Comparison of ENCODE assay signal across 26 cellular contexts in the genomic region with DNA sequence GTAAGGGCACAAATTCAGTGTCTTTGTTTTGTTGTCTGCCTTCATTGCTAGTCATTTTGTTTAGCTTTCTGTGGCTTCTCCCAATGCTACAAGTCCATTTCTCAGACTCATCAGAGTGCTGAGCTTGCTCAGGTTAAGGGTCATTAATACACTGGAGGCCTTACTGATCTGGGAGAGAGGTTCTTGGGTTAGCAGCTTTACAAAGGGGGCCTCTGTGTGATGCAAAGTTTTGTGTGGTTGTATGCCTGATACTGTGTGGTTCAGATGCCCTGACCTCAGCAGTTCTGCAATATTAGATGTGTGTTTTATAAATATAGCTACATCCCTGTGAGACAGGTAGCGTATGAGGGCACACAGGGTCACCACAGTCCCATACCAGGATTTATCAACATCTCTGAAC. TPM values are rescaled to one million over a fixed set of nuclear protein-coding genes. Genes with fewer than 3 reads are reported as not detected.
DNase-seq lines count a peak whose midpoint lies in the region; ATAC-seq, FAIRE-seq and TF ChIP-seq lines count a peak whose summit lies in the region.
"Had no signal": no experiment of that assay in that cellular context is flagged by ENCODE, and none has a peak within 500 bp of the region (broad histone marks: within the 10 kb centered on the region; RNA-seq: fewer than 3 reads in every experiment).

No MANE protein-coding gene starts in this region.

- H3K27me3 ChIP-seq in breast epithelium (no peaks in the 10 kb centered on the region), GM12878 (replicated peaks in 1 of 2; ENCODE audit: control insufficient read depth in 2 of 2, insufficient read depth in 2 of 2, low read length in 1 of 2) (no peaks in the 10 kb centered on the region), PC-3 (ENCODE audit: low read length) (peaks cover 21% of the 10 kb centered on the region; the same call in 1 of the 2 replicates)
- H3K27me3 ChIP-seq: testis had no signal

- H3K27me3 Mint-ChIP-seq in MCF 10A (ENCODE audit: insufficient read depth, unreplicated experiment) = no peaks in the 10 kb centered on the region
- no peaks in the 10 kb centered on the region for H3K27me3 Mint-ChIP-seq in mesothelial cell of epicardium (ENCODE audit: low read depth)
- no peaks in the 10 kb centered on the region for H3K27me3 Mint-ChIP-seq in type B pancreatic cell
- H3K27me3 Mint-ChIP-seq: activated CD4-positive, alpha-beta T cell treated with anti-CD3 and anti-CD28 coated beads, Interleukin-2, amount 10 ng/mL, durations not matched to agents 24 days and 14 days; activated CD8-positive, alpha-beta memory T cell treated with anti-CD3 and anti-CD28 coated beads, Interleukin-2, amount 10 ng/mL, durations not matched to agents 7 days and 5 days; activated naive CD4-positive, alpha-beta T cell treated with anti-CD3 and anti-CD28 coated beads, Interleukin-2, amount 10 ng/mL, durations not matched to agents 7 days and 5 days had no signal

- H4K20me1 ChIP-seq in GM12878 (ENCODE audit: control insufficient read depth, insufficient read depth) = no peaks in the 10 kb centered on the region
- H4K20me1 ChIP-seq in PC-3 (ENCODE audit: low read length) = no peaks in the 10 kb centered on the region

- BruUV-seq in MCF 10A (replicated peaks; lab: Mats Ljungman, UMichigan) = no TSS peak
- no TSS peak for BruUV-seq in GM12878 (replicated peaks; lab: Mats Ljungman, UMichigan)
- no TSS peak for BruUV-seq in PC-3 (replicated peaks; lab: Mats Ljungman, UMichigan)

- RAD21 ChIA-PET in GM12878 (lab: Charles Lee; ENCODE audit: unreplicated experiment) = interaction anchor here (0.6 to 1.8 kb wide), 7 partner anchors 16 to 178 kb away, joined by 3 to 7 read pairs (median 4); a partner anchor contains a TSS

- in situ Hi-C loops in GM12878 (cut with MboI) = no loop called here

- peaks cover 26% of the 10 kb centered on the region for H3K4me1 Mint-ChIP-seq in MCF 10A (ENCODE audit: insufficient read depth, unreplicated experiment)
- peaks cover 25% of the 10 kb centered on the region for H3K4me1 Mint-ChIP-seq in mesothelial cell of epicardium
- peaks cover 35% of the 10 kb centered on the region for H3K4me1 Mint-ChIP-seq in type B pancreatic cell (ENCODE audit: unreplicated experiment)
- H3K4me1 Mint-ChIP-seq: activated CD4-positive, alpha-beta T cell treated with anti-CD3 and anti-CD28 coated beads, Interleukin-2, amount 10 ng/mL, durations not matched to agents 24 days and 14 days; activated naive CD4-positive, alpha-beta T cell treated with anti-CD3 and anti-CD28 coated beads, Interleukin-2, amount 10 ng/mL, durations not matched to agents 7 days and 5 days; B cell; naive thymus-derived CD4-positive, alpha-beta T cell had no signal

- no peak overlapping the region for H3K4me3 Mint-ChIP-seq in MCF 10A (ENCODE audit: unreplicated experiment)
- no peak overlapping the region for H3K4me3 Mint-ChIP-seq in mesothelial cell of epicardium
- peak overlapping the region; percentile 62 for H3K4me3 Mint-ChIP-seq in type B pancreatic cell
- H3K4me3 Mint-ChIP-seq: activated CD4-positive, alpha-beta T cell treated with anti-CD3 and anti-CD28 coated beads, Interleukin-2, amount 10 ng/mL, durations not matched to agents 24 days and 14 days; activated CD8-positive, alpha-beta memory T cell treated with anti-CD3 and anti-CD28 coated beads, Interleukin-2, amount 10 ng/mL, durations not matched to agents 7 days and 5 days; activated naive CD4-positive, alpha-beta T cell treated with anti-CD3 and anti-CD28 coated beads, Interleukin-2, amount 10 ng/mL, durations not matched to agents 7 days and 5 days; B cell; naive thymus-derived CD4-positive, alpha-beta T cell had no signal

- no peak overlapping the region for H3K9ac ChIP-seq in GM12878 (ENCODE audit: control insufficient read depth, insufficient read depth, low read length)
- H3K9ac ChIP-seq in PC-3 (ENCODE audit: low read length) = no peak overlapping the region
- H3K9ac ChIP-seq: SK-N-SH had no signal

- H3K36me3 Mint-ChIP-seq in MCF 10A (ENCODE audit: insufficient read depth, unreplicated experiment) (no peaks in the 10 kb centered on the region), mesothelial cell of epicardium (no peaks in the 10 kb centered on the region), type B pancreatic cell (no peaks in the 10 kb centered on the region)
- H3K36me3 Mint-ChIP-seq: activated CD8-positive, alpha-beta memory T cell treated with anti-CD3 and anti-CD28 coated beads, Interleukin-2, amount 10 ng/mL, durations not matched to agents 7 days and 5 days; activated naive CD4-positive, alpha-beta T cell treated with anti-CD3 and anti-CD28 coated beads, Interleukin-2, amount 10 ng/mL, durations not matched to agents 7 days and 5 days; naive thymus-derived CD4-positive, alpha-beta T cell had no signal

- TF ChIP-seq EP300 in GM12878 (IDR thresholded peaks at IDR 0.05; ENCODE audit: borderline replicate concordance in 1 of 2, control insufficient read depth in 1 of 2, low read depth in 2 of 2, low read length in 2 of 2) = no peak

- H2AFZ ChIP-seq in GM12878 (ENCODE audit: control insufficient read depth, low read depth, low read length) = no peak overlapping the region
- no peak overlapping the region for H2AFZ ChIP-seq in PC-3 (ENCODE audit: low read length)

- H3K27ac ChIP-seq in breast epithelium (peak overlapping the region; percentile 46 to 70), GM12878 (ENCODE audit: control insufficient read depth, insufficient read depth) (no peak overlapping the region), PC-3 (ENCODE audit: low read length) (no peak overlapping the region)
- H3K27ac ChIP-seq: epithelial cell of prostate, testis, VCaP had no signal

- H3K9me3 ChIP-seq in breast epithelium (no peaks in the 10 kb centered on the region), GM12878 (replicated peaks; ENCODE audit: control insufficient read depth, insufficient read depth, low read length) (no peaks in the 10 kb centered on the region), PC-3 (ENCODE audit: low read length) (no peaks in the 10 kb centered on the region)
- H3K9me3 ChIP-seq: SK-N-SH, testis had no signal

- H3K79me2 ChIP-seq in GM12878 (ENCODE audit: control insufficient read depth, insufficient read depth, low read length) (no peaks in the 10 kb centered on the region), PC-3 (ENCODE audit: low read length) (no peaks in the 10 kb centered on the region)

- FAIRE-seq in GM12878 (lab: Jason Lieb, UNC) = no peak
- FAIRE-seq: frontal cortex had no signal

- no peaks in the 10 kb centered on the region for H3K36me3 ChIP-seq in breast epithelium
- no peaks in the 10 kb centered on the region for H3K36me3 ChIP-seq in GM12878 (ENCODE audit: control insufficient read depth in 2 of 2, insufficient read depth in 2 of 2, low read length in 1 of 2)
- H3K36me3 ChIP-seq in PC-3 (ENCODE audit: low read depth, low read length) = no peaks in the 10 kb centered on the region

- ATAC-seq in GM12878 (peak; percentile 54), GM19351 (IDR thresholded peaks at IDR 0.05; ENCODE audit: unreplicated experiment) (no peak), HG03342 (IDR thresholded peaks at IDR 0.05; ENCODE audit: unreplicated experiment) (no peak), PC-3 (no peak)
- ATAC-seq: activated CD8-positive, alpha-beta memory T cell treated with anti-CD3 and anti-CD28 coated beads, Interleukin-2, amount 10 ng/mL, durations not matched to agents 7 days and 5 days; naive thymus-derived CD4-positive, alpha-beta T cell had no signal

- DNase-seq in breast epithelium (ENCODE audit: low spot score in 2 of 2) = no peak
- no peak for DNase-seq in MCF 10A (ENCODE audit: unreplicated experiment)
- DNase-seq in GM12878 (ENCODE audit: low read depth, low spot score) = peak; percentile 4
- no peak for DNase-seq in mesothelial cell of epicardium (ENCODE audit: low spot score in 2 of 2, unreplicated experiment in 2 of 2)
- DNase-seq in type B pancreatic cell (ENCODE audit: extremely low spot score, unreplicated experiment) = no peak
- DNase-seq in PC-3 = no peak
- DNase-seq: 8988T; activated CD4-positive, alpha-beta T cell treated with anti-CD3 and anti-CD28 coated beads, Interleukin-2, amount 10 ng/mL, durations not matched to agents 24 days and 14 days; activated CD8-positive, alpha-beta memory T cell treated with anti-CD3 and anti-CD28 coated beads, Interleukin-2, amount 10 ng/mL, durations not matched to agents 7 days and 5 days; activated naive CD4-positive, alpha-beta T cell treated with anti-CD3 and anti-CD28 coated beads, Interleukin-2, amount 10 ng/mL, durations not matched to agents 7 days and 5 days; COR-L47; DND-41; GOT3; hippocampal formation; naive thymus-derived CD4-positive, alpha-beta T cell; SK-N-SH; stimulated activated CD4-positive, alpha-beta T cell treated with anti-CD3 and anti-CD28 coated beads, Interleukin-1b, Interleukin-23, amount 100 ng/mL, for 48 hours; T-helper 2 cell; testis had no signal

- H3F3A ChIP-seq in PC-3 (ENCODE audit: low read length, unreplicated experiment) = no peaks in the 10 kb centered on the region

- H3K27ac Mint-ChIP-seq in MCF 10A (ENCODE audit: low read depth, unreplicated experiment) (no peak overlapping the region), mesothelial cell of epicardium (peak overlapping the region; percentile 43), type B pancreatic cell (peak overlapping the region; percentile 61)
- H3K27ac Mint-ChIP-seq: activated CD4-positive, alpha-beta T cell treated with anti-CD3 and anti-CD28 coated beads, Interleukin-2, amount 10 ng/mL, durations not matched to agents 24 days and 14 days; activated CD8-positive, alpha-beta memory T cell treated with anti-CD3 and anti-CD28 coated beads, Interleukin-2, amount 10 ng/mL, durations not matched to agents 7 days and 5 days; activated naive CD4-positive, alpha-beta T cell treated with anti-CD3 and anti-CD28 coated beads, Interleukin-2, amount 10 ng/mL, durations not matched to agents 7 days and 5 days; B cell; naive thymus-derived CD4-positive, alpha-beta T cell had no signal

- H3K9me2 ChIP-seq in PC-3 (replicated peaks; ENCODE audit: low read length) = no peaks in the 10 kb centered on the region
- H3K9me2 ChIP-seq: SK-N-SH had no signal

- POLR2A ChIA-PET in MCF 10A (lab: Yijun Ruan, JAX) (interaction anchor here (1.5 to 4.5 kb wide), 5 partner anchors 8 to 38 kb away, joined by 3 to 57 read pairs (median 8); a partner anchor contains a TSS), GM12878 (lab: Charles Lee) (interaction anchor here (0.6 to 1.4 kb wide), 3 partner anchors 31 to 1925 kb away, joined by 3 to 4 read pairs (median 4); no protein-coding TSS in a partner anchor), PC-3 (lab: Charles Lee; ENCODE audit: unreplicated experiment) (no interaction called here)

- WGBS in GM12878 (ENCODE audit: insufficient coverage, insufficient replicate concordance, low lambda C conversion rate, missing lambda C conversion rate) = 92% methylated on average over 1 of the region's 1 CpG

- TF ChIP-seq POLR2A in breast epithelium (IDR thresholded peaks at IDR 0.05) (no peak), GM12878 (IDR thresholded peaks at IDR 0.05; ENCODE audit: low read depth, low read length) (no peak)

- H3K4me1 ChIP-seq in breast epithelium = no peaks in the 10 kb centered on the region
- H3K4me1 ChIP-seq in GM12878 (ENCODE audit: control insufficient read depth, insufficient read depth, low read length) = 0 out of 2 replicates have a peak, but pooled peaks cover 4% of the 10 kb centered on the region
- no peaks in the 10 kb centered on the region for H3K4me1 ChIP-seq in PC-3 (ENCODE audit: insufficient read depth, low read length)
- H3K4me1 ChIP-seq: testis had no signal

- no peak for TF ChIP-seq RAD21 in GM12878 (IDR thresholded peaks at IDR 0.05; ENCODE audit: insufficient read depth, low read depth, low read length)

- CTCF ChIA-PET in MCF 10A (lab: Yijun Ruan, JAX) (interaction anchor here (0.6 to 1.7 kb wide), 3 partner anchors 22 to 399 kb away, joined by 3 to 5 read pairs (median 4); no protein-coding TSS in a partner anchor), GM12878 (lab: Yijun Ruan, JAX) (interaction anchor here (1.0 to 2.1 kb wide), 9 partner anchors 28 to 248 kb away, joined by 3 to 8 read pairs (median 4); a partner anchor contains a TSS), PC-3 (lab: Charles Lee) (no interaction called here)

- TF ChIP-seq CTCF in breast epithelium (IDR thresholded peaks at IDR 0.05) = no peak
- TF ChIP-seq CTCF in MCF 10A (IDR thresholded peaks at IDR 0.05; ENCODE audit: unreplicated experiment) = no peak
- no peak for TF ChIP-seq CTCF in GM12878 (IDR thresholded peaks at IDR 0.05 in 2 of 3, conservative IDR thresholded peaks at IDR 0.05 in 1 of 3; ENCODE audit: control insufficient read depth in 2 of 3, extremely low read depth in 1 of 3, insufficient read depth in 1 of 3, low read depth in 3 of 3, low read length in 3 of 3)
- no peak for TF ChIP-seq CTCF in mesothelial cell of epicardium (IDR thresholded peaks at IDR 0.05; ENCODE audit: unreplicated experiment)
- TF ChIP-seq CTCF in type B pancreatic cell (conservative IDR thresholded peaks at IDR 0.05) = no peak
- TF ChIP-seq CTCF in PC-3 (conservative IDR thresholded peaks at IDR 0.05; ENCODE audit: low read depth, low read length) = no peak

- intact Hi-C loops in breast epithelium (cut with DNase I; ENCODE audit: low total_unique reads) = no loop called here
- intact Hi-C loops in MCF 10A (cut with micrococcal nuclease) = no loop called here
- intact Hi-C loops in GM12878 (cut with micrococcal nuclease; ENCODE audit: unreplicated experiment) = loop anchor here (2.0 kb wide), 1 partner anchor 32 kb away; no protein-coding TSS in a partner anchor
- intact Hi-C loops in PC-3 (cut with micrococcal nuclease) = no loop called here

- H3K9me3 Mint-ChIP-seq in MCF 10A (ENCODE audit: unreplicated experiment) (no peaks in the 10 kb centered on the region), mesothelial cell of epicardium (no peaks in the 10 kb centered on the region), type B pancreatic cell (no peaks in the 10 kb centered on the region)
- H3K9me3 Mint-ChIP-seq: activated CD4-positive, alpha-beta T cell treated with anti-CD3 and anti-CD28 coated beads, Interleukin-2, amount 10 ng/mL, durations not matched to agents 24 days and 14 days; activated naive CD4-positive, alpha-beta T cell treated with anti-CD3 and anti-CD28 coated beads, Interleukin-2, amount 10 ng/mL, durations not matched to agents 7 days and 5 days; naive thymus-derived CD4-positive, alpha-beta T cell had no signal

- H3K4me3 ChIP-seq in breast epithelium = no peak overlapping the region
- no peak overlapping the region for H3K4me3 ChIP-seq in GM12878
- no peak overlapping the region for H3K4me3 ChIP-seq in PC-3 (ENCODE audit: low read length)
- H3K4me3 ChIP-seq: skin epidermis, testis had no signal

- SMC1A ChIA-PET in GM12878 (lab: Charles Lee; ENCODE audit: uncharacterized antibody, unreplicated experiment) = interaction anchor here (0.7 to 3.4 kb wide), 15 partner anchors 10 to 253 kb away, joined by 3 to 24 read pairs (median 4); a partner anchor contains a TSS

- H3K4me2 ChIP-seq in GM12878 (ENCODE audit: control insufficient read depth, insufficient read depth) (no peak overlapping the region), PC-3 (ENCODE audit: low read length) (no peak overlapping the region)
- H3K4me2 ChIP-seq: SK-N-SH had no signal

RNA-seq across cellular contexts. Expression of a gene that starts 34.8 kb away (rescaled TPM):
- total RNA-seq in breast epithelium = 100 to 1,000 TPM; 140 to 191 (median 142) TPM
- total RNA-seq in MCF 10A (2022) = 75.6 and 77.6 TPM in 2 replicates
- 820 and 827 TPM in 2 replicates for total RNA-seq in GM12878 (2013; cell fraction: nucleolus; rRNA removed)
- 208 and 234 TPM in 2 replicates for total RNA-seq in GM12878 (2014; rRNA removed)
- total RNA-seq in GM12878 (2014; rRNA removed; fragmentation: Illumina TruSeq; extraction: Trizol) = 317 and 320 TPM in 2 replicates
- 387 and 392 TPM in 2 replicates for total RNA-seq in GM12878 (2021)
- polyA plus RNA-seq in GM12878 (2011; ENCODE audit: low read depth) = 128 TPM
- 208 and 240 TPM in 2 replicates for polyA plus RNA-seq in GM12878 (2011; rRNA removed)
- 186 and 193 TPM in 2 replicates for polyA plus RNA-seq in GM12878 (2011; cell fraction: cytosol; rRNA removed)
- polyA plus RNA-seq in GM12878 (2011; cell fraction: nucleus; rRNA removed) = 252 and 269 TPM in 2 replicates
- 176 and 191 TPM in 2 replicates for polyA plus RNA-seq in GM12878 (2012)
- polyA plus RNA-seq in GM12878 (2014; fragmentation: Illumina TruSeq; extraction: Trizol) = 254 and 331 TPM in 2 replicates
- polyA plus RNA-seq in GM12878 (2014; fragmentation: Nextera tagmentation; extraction: Ambion mirVana) = 100 to 1,000 TPM; 100 to 130 TPM
- 138 and 146 TPM in 2 replicates for polyA plus RNA-seq in GM12878 (2014; rRNA removed)
- 100 to 1,000 TPM; 184 to 200 TPM for polyA plus RNA-seq in GM12878 (2016; fragmentation: Nextera tagmentation; extraction: Ambion mirVana)
- 444 and 518 TPM in 2 replicates for polyA minus RNA-seq in GM12878 (2011; rRNA and poly(A)+ RNA removed)
- polyA minus RNA-seq in GM12878 (2011; cell fraction: cytosol; rRNA and poly(A)+ RNA removed) = 90.7 and 105 TPM in 2 replicates
- 447 and 727 TPM in 2 replicates for polyA minus RNA-seq in GM12878 (2011; cell fraction: nucleus; rRNA and poly(A)+ RNA removed)
- total RNA-seq in mesothelial cell of epicardium = 81.2 to 96.2 TPM (median 93.6 TPM) in 3 replicates
- 131 and 174 TPM in 2 replicates for total RNA-seq in type B pancreatic cell (ENCODE audit: low replicate concordance)
- total RNA-seq in PC-3 (2014; rRNA removed) = 27.9 and 36.4 TPM in 2 replicates

Comparison
In these comparisons a context has a peak if more than half of its experiments do, and no peak if none do; other contexts are left out.
1. H3K27ac ChIP-seq: peak in breast epithelium (2 of 2); none in GM12878 (single experiment) and PC-3 (single experiment).